ENCODE assay signal across 15 cellular contexts in genomic region chr5:112367400-112367799, GRCh38. TPM values are rescaled to one million over a fixed set of nuclear protein-coding genes. Genes with fewer than 3 reads are reported as not detected.
A peak's percentile ranks its signal among the peaks of the same experiment; 100 is the strongest.
DNase-seq lines count a peak whose midpoint lies in the region; ATAC-seq and TF ChIP-seq lines count a peak whose summit lies in the region.
"Had no signal": no experiment of that assay in that cellular context is flagged by ENCODE, and none has a peak within 500 bp of the region (broad histone marks: within the 10 kb centered on the region; RNA-seq: fewer than 3 reads in every experiment).

No MANE protein-coding gene starts in this region.

- H3K27me3 ChIP-seq in endodermal cell (ENCODE audit: control insufficient read depth, insufficient read depth, low read length, poor library complexity, severe bottlenecking): peaks cover 9% of the 10 kb centered on the region
- H3K27me3 ChIP-seq in parathyroid adenoma (ENCODE audit: control insufficient read depth, insufficient read depth, low read length): no peaks in the 10 kb centered on the region
- no peaks in the 10 kb centered on the region for H3K27me3 ChIP-seq in GM23338 (ENCODE audit: insufficient read depth)

- no peaks in the 10 kb centered on the region for H3K9me3 Mint-ChIP-seq in endodermal cell
- no peaks in the 10 kb centered on the region; the same call in 2 of the 3 replicates for H3K9me3 Mint-ChIP-seq in GM23338

- H3K9ac ChIP-seq in endodermal cell (ENCODE audit: extremely low read depth, low read length, poor library complexity, severe bottlenecking): no peak overlapping the region
- no peak overlapping the region for H3K9ac ChIP-seq in parathyroid adenoma

- H3K36me3 Mint-ChIP-seq in endodermal cell (ENCODE audit: low read depth) (no peaks in the 10 kb centered on the region), GM23338 (ENCODE audit: low read depth) (no peaks in the 10 kb centered on the region)

- H3K9me3 ChIP-seq in endodermal cell (ENCODE audit: control insufficient read depth, low read length) (no peaks in the 10 kb centered on the region), parathyroid adenoma (ENCODE audit: control insufficient read depth, low read length) (no peaks in the 10 kb centered on the region)

- peaks cover 73% of the 10 kb centered on the region for H3K79me2 ChIP-seq in parathyroid adenoma
- no peaks in the 10 kb centered on the region for H3K79me2 ChIP-seq in GM23338 (replicated peaks; ENCODE audit: insufficient read depth)

- H3K27ac ChIP-seq in C4-2B (no peak overlapping the region), endodermal cell (ENCODE audit: low read depth, low read length) (no peak overlapping the region), parathyroid adenoma (peak overlapping the region; percentile 47), GM23338 (ENCODE audit: low read depth) (no peak overlapping the region)

- intact Hi-C loops in left colon (cut with DNase I, micrococcal nuclease): no loop called here

- H3K4me1 Mint-ChIP-seq in endodermal cell: peaks cover 3% of the 10 kb centered on the region
- peaks cover 8% of the 10 kb centered on the region; the same call in 2 of the 3 replicates for H3K4me1 Mint-ChIP-seq in GM23338

- no peak overlapping the region for H3K4me2 ChIP-seq in parathyroid adenoma (ENCODE audit: low read length)
- no peak overlapping the region for H3K4me2 ChIP-seq in GM23338

- TF ChIP-seq CTCF in C4-2B (conservative IDR thresholded peaks at IDR 0.05): peak; percentile 48
- TF ChIP-seq CTCF in endodermal cell (conservative IDR thresholded peaks at IDR 0.05): peak; percentile 48
- TF ChIP-seq CTCF in parathyroid adenoma (IDR thresholded peaks at IDR 0.05): no peak
- no peak for TF ChIP-seq CTCF in GM23338 (conservative IDR thresholded peaks at IDR 0.05; ENCODE audit: low read depth in 2 of 2)

- no peaks in the 10 kb centered on the region for H4K20me1 ChIP-seq in GM23338 (replicated peaks; ENCODE audit: insufficient read depth)

- H3K36me3 ChIP-seq in endodermal cell (ENCODE audit: control insufficient read depth, insufficient read depth, low read length): no peaks in the 10 kb centered on the region
- no peaks in the 10 kb centered on the region for H3K36me3 ChIP-seq in parathyroid adenoma (ENCODE audit: control insufficient read depth, insufficient read depth, low read length)
- H3K36me3 ChIP-seq in GM23338 (ENCODE audit: insufficient read depth): no peaks in the 10 kb centered on the region

- peak; percentile 13 for ATAC-seq in GM21367 (IDR thresholded peaks at IDR 0.05; ENCODE audit: unreplicated experiment)
- no peak for ATAC-seq in GM23338
- ATAC-seq in GM18861 (IDR thresholded peaks at IDR 0.05; ENCODE audit: unreplicated experiment): no peak
- no peak for ATAC-seq in left colon

- 98% methylated on average over 4 of the region's 4 CpGs; no CpG with 5 or more reads in 1 of the 2 experiments for WGBS in endodermal cell (ENCODE audit: insufficient coverage in 1 of 2, insufficient read length in 1 of 2), 2 experiments

- H3K4me3 Mint-ChIP-seq in endodermal cell (no peak overlapping the region), GM23338 (no peak overlapping the region)

- no peak overlapping the region for H3K4me3 ChIP-seq in endodermal cell (ENCODE audit: low read length)
- no peak overlapping the region for H3K4me3 ChIP-seq in parathyroid adenoma (ENCODE audit: low read depth, low read length)
- H3K4me3 ChIP-seq in GM23338: no peak overlapping the region

- no peak for DNase-seq in endodermal cell
- no peak for DNase-seq in GM23338 (ENCODE audit: low spot score)
- no peak for DNase-seq in left colon
- DNase-seq: C1 segment of cervical spinal cord, DMS79 treated with DMSO at 0.1 percent for 48 hours, GOT3, NCI-H1092 treated with DMSO at 0.1 percent for 48 hours, NCI-H146, NCI-H2171, NCI-H526 treated with DMSO at 0.1 percent for 48 hours had no signal

- H3F3A ChIP-seq in GM23338 (replicated peaks; ENCODE audit: low read depth): no peaks in the 10 kb centered on the region

- H3K4me1 ChIP-seq in endodermal cell (ENCODE audit: control insufficient read depth, insufficient read depth, low read length) (no peaks in the 10 kb centered on the region), parathyroid adenoma (peaks cover 28% of the 10 kb centered on the region), GM23338 (ENCODE audit: insufficient read depth) (no peaks in the 10 kb centered on the region)

- H3K9me2 ChIP-seq in GM23338 (ENCODE audit: insufficient read depth): peaks cover 5% of the 10 kb centered on the region; the same call in 1 of the 2 replicates

- H3K27me3 Mint-ChIP-seq in endodermal cell (ENCODE audit: insufficient read depth): peaks cover 10% of the 10 kb centered on the region
- peaks cover 2% of the 10 kb centered on the region for H3K27me3 Mint-ChIP-seq in GM23338 (ENCODE audit: insufficient read depth, low read depth, poor library complexity)

- H3K27ac Mint-ChIP-seq in endodermal cell: no peak overlapping the region
- no peak overlapping the region for H3K27ac Mint-ChIP-seq in GM23338

- no peak overlapping the region for H2AFZ ChIP-seq in parathyroid adenoma
- H2AFZ ChIP-seq in GM23338: no peak overlapping the region

TF ChIP-seq in GM23338, 12 proteins besides CTCF, POLR2A, EP300 and RAD21 (continues in another document):
- TF ChIP-seq JUNB (IDR thresholded peaks at IDR 0.05; ENCODE audit: unreplicated experiment): no peak
- TF ChIP-seq ZNF462 (CRISPR knock-in tag; IDR thresholded peaks at IDR 0.05): no peak
- TF ChIP-seq EZH2 (IDR thresholded peaks at IDR 0.05; ENCODE audit: low read depth, unreplicated experiment): no peak
- no peak for TF ChIP-seq ETS1 (IDR thresholded peaks at IDR 0.05)

RNA-seq across cellular contexts. Expression of gene EPB41L4A, which starts 51.7 kb away (rescaled TPM):
- total RNA-seq in endodermal cell: 1 to 10 TPM; 7.7 to 9.9 TPM
- polyA plus RNA-seq in endodermal cell (2013, experiment 1 of 2): 10.8 TPM
- 10.9 TPM for polyA plus RNA-seq in endodermal cell (2013, experiment 2 of 2)
- 3.4 and 6.0 TPM in 2 replicates for total RNA-seq in GM23338 (2014; rRNA removed; shearing (Covaris generic))
- 5.7 and 6.1 TPM in 2 replicates for polyA plus RNA-seq in GM23338 (2016; fragmentation: Nextera tagmentation; extraction: Ambion mirVana)
- 10 to 100 TPM; 10.2 to 34.0 TPM for total RNA-seq in left colon
- total RNA-seq: G401 had no signal

Comparison
In these comparisons a context has a peak if more than half of its experiments do, and no peak if none do; other contexts are left out.
1. CTCF ChIP-seq: peak in C4-2B (single experiment) and endodermal cell (single experiment); none in parathyroid adenoma (single experiment) and GM23338 (0 of 2).